ENCODE assay signal across 8 cellular contexts in genomic region chr1:224329484-224329841, GRCh38. TPM values are rescaled to one million over a fixed set of nuclear protein-coding genes. Genes with fewer than 3 reads are reported as not detected.
DNase-seq lines count a peak whose midpoint lies in the region; ATAC-seq and TF ChIP-seq lines count a peak whose summit lies in the region.

No MANE protein-coding gene starts in this region.

- ATAC-seq in lung (ENCODE audit: insufficient read depth, low FRiP score) (no peak), upper lobe of right lung (no peak), GM18868 (IDR thresholded peaks at IDR 0.05; ENCODE audit: unreplicated experiment) (no peak)

- H3K4me1 Mint-ChIP-seq in activated naive CD4-positive, alpha-beta T cell treated with anti-CD3 and anti-CD28 coated beads, Interleukin-2, amount 10 ng/mL, durations not matched to agents 7 days and 5 days: peaks cover 57% of the 10 kb centered on the region

- H3K9me3 Mint-ChIP-seq in activated naive CD4-positive, alpha-beta T cell treated with anti-CD3 and anti-CD28 coated beads, Interleukin-2, amount 10 ng/mL, durations not matched to agents 7 days and 5 days: peaks cover 8% of the 10 kb centered on the region

- H3K36me3 ChIP-seq in lung (ENCODE audit: control insufficient read depth in 2 of 2, insufficient read depth in 2 of 2, low read length in 2 of 2) (no peaks in the 10 kb centered on the region), upper lobe of right lung (peaks cover 13% of the 10 kb centered on the region)

- TF ChIP-seq CTCF in astrocyte of the cerebellum (IDR thresholded peaks at IDR 0.05; ENCODE audit: low read depth, low read length, missing control alignments): no peak
- no peak for TF ChIP-seq CTCF in lung (IDR thresholded peaks at IDR 0.05; ENCODE audit: control extremely low read depth, extremely low read depth)
- no peak for TF ChIP-seq CTCF in upper lobe of right lung (IDR thresholded peaks at IDR 0.05)

- H3K36me3 Mint-ChIP-seq in activated naive CD4-positive, alpha-beta T cell treated with anti-CD3 and anti-CD28 coated beads, Interleukin-2, amount 10 ng/mL, durations not matched to agents 7 days and 5 days: peaks cover 7% of the 10 kb centered on the region

- no peaks in the 10 kb centered on the region for H3K27me3 Mint-ChIP-seq in activated naive CD4-positive, alpha-beta T cell treated with anti-CD3 and anti-CD28 coated beads, Interleukin-2, amount 10 ng/mL, durations not matched to agents 7 days and 5 days

- peak overlapping the region; percentile 94 for H3K27ac Mint-ChIP-seq in activated naive CD4-positive, alpha-beta T cell treated with anti-CD3 and anti-CD28 coated beads, Interleukin-2, amount 10 ng/mL, durations not matched to agents 7 days and 5 days

- 0 to 1% methylated on average over 7 of the region's 7 CpGs for WGBS in lung, 2 donors

- no peak for DNase-seq in activated naive CD4-positive, alpha-beta T cell treated with anti-CD3 and anti-CD28 coated beads, Interleukin-2, amount 10 ng/mL, durations not matched to agents 7 days and 5 days
- no peak for DNase-seq in activated naive CD4-positive, alpha-beta T cell (lab: John Stamatoyannopoulos, UW)
- DNase-seq in astrocyte of the cerebellum (ENCODE audit: low read depth): no peak
- DNase-seq in lung (ENCODE audit: low spot score): no peak
- no peak for DNase-seq in upper lobe of right lung
- no peak for DNase-seq in hippocampal formation (lab: John Stamatoyannopoulos, UW)
- DNase-seq in NCI-H446 treated with DMSO at 0.1 percent for 48 hours (lab: John Stamatoyannopoulos, UW): no peak

- peak overlapping the region; percentile 90 for H3K4me3 Mint-ChIP-seq in activated naive CD4-positive, alpha-beta T cell treated with anti-CD3 and anti-CD28 coated beads, Interleukin-2, amount 10 ng/mL, durations not matched to agents 7 days and 5 days

- H3K27ac ChIP-seq in lung (ENCODE audit: low read depth in 1 of 2, low read length in 1 of 2) (peak overlapping the region; percentile 96 to 97), upper lobe of right lung (peak overlapping the region; percentile 96)

- CTCF ChIA-PET in activated naive CD4-positive, alpha-beta T cell treated with anti-CD3 and anti-CD28 coated beads, Interleukin-2, amount 10 ng/mL, durations not matched to agents 7 days and 5 days (lab: Charles Lee): interaction anchor here (1.0 to 1.8 kb wide), 3 partner anchors 14 to 213 kb away, joined by 3 to 6 read pairs (median 3); no protein-coding TSS in a partner anchor

- H3K4me3 ChIP-seq in astrocyte of the cerebellum (ENCODE audit: low read depth, low read length): peak overlapping the region; percentile 64
- H3K4me3 ChIP-seq in lung: peak overlapping the region; percentile 92
- H3K4me3 ChIP-seq in upper lobe of right lung: peak overlapping the region; percentile 74

- no peaks in the 10 kb centered on the region for H3K27me3 ChIP-seq in lung (ENCODE audit: control insufficient read depth, insufficient read depth)
- H3K27me3 ChIP-seq in upper lobe of right lung: no peaks in the 10 kb centered on the region

- H3K4me1 ChIP-seq in lung (ENCODE audit: control insufficient read depth in 2 of 2, insufficient read depth in 2 of 2, low read length in 2 of 2): peaks cover 0 to 6% of the 10 kb centered on the region in 2 donors
- H3K4me1 ChIP-seq in upper lobe of right lung: peaks cover 22% of the 10 kb centered on the region

- in situ Hi-C loops in astrocyte of the cerebellum (cut with HindIII; ENCODE audit: low sequenced_read_pairs): no loop called here

- intact Hi-C loops in upper lobe of right lung (cut with DNase I): no loop called here

- H3K9me3 ChIP-seq in lung (ENCODE audit: control insufficient read depth in 2 of 2, insufficient read depth in 1 of 2, low read length in 1 of 2): no peaks in the 10 kb centered on the region
- H3K9me3 ChIP-seq in upper lobe of right lung: no peaks in the 10 kb centered on the region

RNA-seq across cellular contexts. Expression of gene NVL, which starts 0.5 kb away (rescaled TPM):
- total RNA-seq in lung (10 to 100 TPM; 20.1 to 38.0 TPM), upper lobe of right lung (24.1 TPM)
- 10 to 100 TPM; 12.8 to 41.5 TPM for polyA plus RNA-seq in lung

RNA-seq across cellular contexts. Expression of gene CNIH4, which starts 27.2 kb away (rescaled TPM):
- 10 to 100 TPM; 27.8 to 79.4 TPM for total RNA-seq in lung
- 100 to 1,000 TPM; 146 TPM for polyA plus RNA-seq in lung
- total RNA-seq in upper lobe of right lung: 76.6 TPM
